8 cellular contexts compared by ENCODE assay signal in the genomic region with DNA sequence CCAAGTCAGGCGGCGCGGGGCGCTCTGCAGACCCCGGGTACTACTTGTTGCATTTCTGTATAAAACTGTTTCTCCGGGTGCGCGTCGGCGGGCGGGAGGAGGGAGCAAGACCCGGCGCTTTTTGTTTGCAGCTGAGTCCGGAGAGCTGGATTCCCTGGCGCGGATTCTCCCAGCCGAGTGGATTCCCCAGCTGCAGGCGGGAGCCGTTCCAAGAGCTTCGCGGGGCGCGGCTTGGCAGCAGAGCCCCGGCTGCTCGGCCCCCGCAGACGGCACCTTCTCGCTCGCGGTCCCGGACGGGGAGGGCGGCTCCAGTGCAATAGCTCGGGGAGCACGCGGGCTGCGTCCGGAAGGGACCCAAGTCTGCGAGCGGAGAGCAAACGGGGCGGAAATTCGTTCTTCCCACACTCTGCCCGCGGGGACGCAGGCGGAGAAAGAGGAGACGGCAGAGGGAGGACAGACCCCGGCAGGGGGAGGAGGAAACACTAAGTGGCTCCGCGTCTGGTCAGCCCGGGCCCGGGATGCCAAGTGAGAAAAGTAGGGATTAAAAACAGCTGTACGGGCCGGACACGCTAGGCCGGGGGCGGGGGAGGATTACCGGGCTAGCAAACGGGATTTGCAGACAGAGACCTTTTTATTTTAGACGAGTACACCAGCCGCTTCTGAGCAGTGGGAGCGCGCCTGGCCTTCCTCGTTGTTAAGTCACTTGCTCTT. TPM values are rescaled to one million over a fixed set of nuclear protein-coding genes. Genes with fewer than 3 reads are reported as not detected.
DNase-seq lines count a peak whose midpoint lies in the region; ATAC-seq and TF ChIP-seq lines count a peak whose summit lies in the region.

A gene with protein sequence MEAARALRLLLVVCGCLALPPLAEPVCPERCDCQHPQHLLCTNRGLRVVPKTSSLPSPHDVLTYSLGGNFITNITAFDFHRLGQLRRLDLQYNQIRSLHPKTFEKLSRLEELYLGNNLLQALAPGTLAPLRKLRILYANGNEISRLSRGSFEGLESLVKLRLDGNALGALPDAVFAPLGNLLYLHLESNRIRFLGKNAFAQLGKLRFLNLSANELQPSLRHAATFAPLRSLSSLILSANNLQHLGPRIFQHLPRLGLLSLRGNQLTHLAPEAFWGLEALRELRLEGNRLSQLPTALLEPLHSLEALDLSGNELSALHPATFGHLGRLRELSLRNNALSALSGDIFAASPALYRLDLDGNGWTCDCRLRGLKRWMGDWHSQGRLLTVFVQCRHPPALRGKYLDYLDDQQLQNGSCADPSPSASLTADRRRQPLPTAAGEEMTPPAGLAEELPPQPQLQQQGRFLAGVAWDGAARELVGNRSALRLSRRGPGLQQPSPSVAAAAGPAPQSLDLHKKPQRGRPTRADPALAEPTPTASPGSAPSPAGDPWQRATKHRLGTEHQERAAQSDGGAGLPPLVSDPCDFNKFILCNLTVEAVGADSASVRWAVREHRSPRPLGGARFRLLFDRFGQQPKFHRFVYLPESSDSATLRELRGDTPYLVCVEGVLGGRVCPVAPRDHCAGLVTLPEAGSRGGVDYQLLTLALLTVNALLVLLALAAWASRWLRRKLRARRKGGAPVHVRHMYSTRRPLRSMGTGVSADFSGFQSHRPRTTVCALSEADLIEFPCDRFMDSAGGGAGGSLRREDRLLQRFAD (minus strand): TSS at position 96 of the 711 bp plus-strand sequence. CDS start 284 bp downstream, outside the sequence.

- H3K27me3 Mint-ChIP-seq in activated naive CD8-positive, alpha-beta T cell treated with anti-CD3 and anti-CD28 coated beads for 36 hours: peaks cover 75% of the 10 kb centered on the region
- peaks cover 20% of the 10 kb centered on the region for H3K27me3 Mint-ChIP-seq in neural crest cell (ENCODE audit: low read depth)

- intact Hi-C loops in Right ventricle myocardium inferior (cut with DNase I): loop anchor here (5.0 kb wide), 2 partner anchors 59 to 79 kb away; no protein-coding TSS in a partner anchor

- peak within 1 kb of the TSS; percentile 29 for H3K4me3 Mint-ChIP-seq in activated naive CD8-positive, alpha-beta T cell treated with anti-CD3 and anti-CD28 coated beads for 36 hours
- peak within 1 kb of the TSS; percentile 95 for H3K4me3 Mint-ChIP-seq in neural crest cell

- ATAC-seq in Right ventricle myocardium inferior: peak; percentile 67
- ATAC-seq in HG03571 (IDR thresholded peaks at IDR 0.05; ENCODE audit: unreplicated experiment): no peak

- H3K4me1 Mint-ChIP-seq in activated naive CD8-positive, alpha-beta T cell treated with anti-CD3 and anti-CD28 coated beads for 36 hours: peaks cover 11% of the 10 kb centered on the region
- peaks cover 36% of the 10 kb centered on the region for H3K4me1 Mint-ChIP-seq in neural crest cell

- TF ChIP-seq CTCF in neural crest cell (conservative IDR thresholded peaks at IDR 0.05): no peak

- peak; percentile 24 to 27 for DNase-seq in activated T-cell treated with anti-CD3 and anti-CD28 coated beads, Interleukin-2, amount 50 U/mL, for 48 hours
- DNase-seq in activated T-cell treated with anti-CD3 and anti-CD28 coated beads for 4 hours: no peak
- DNase-seq in activated naive CD8-positive, alpha-beta T cell treated with anti-CD3 and anti-CD28 coated beads for 36 hours: peak; percentile 17
- peak; percentile 92 for DNase-seq in Right ventricle myocardium inferior (ENCODE audit: missing footprints)
- peak; percentile 64 for DNase-seq in neural crest cell (ENCODE audit: low read depth, low spot score)
- DNase-seq in NCI-H187 treated with DMSO at 0.1 percent for 48 hours (lab: John Stamatoyannopoulos, UW): no peak
- no peak for DNase-seq in NCI-H2171 (lab: John Stamatoyannopoulos, UW)

- no peak within 1 kb of the TSS for H3K27ac Mint-ChIP-seq in activated naive CD8-positive, alpha-beta T cell treated with anti-CD3 and anti-CD28 coated beads for 36 hours
- H3K27ac Mint-ChIP-seq in neural crest cell (ENCODE audit: unreplicated experiment): peak within 1 kb of the TSS; percentile 78

- H3K36me3 Mint-ChIP-seq in activated naive CD8-positive, alpha-beta T cell treated with anti-CD3 and anti-CD28 coated beads for 36 hours: no peaks in the 10 kb centered on the region
- H3K36me3 Mint-ChIP-seq in neural crest cell (ENCODE audit: low read depth): no peaks in the 10 kb centered on the region

- H3K9me3 Mint-ChIP-seq in activated naive CD8-positive, alpha-beta T cell treated with anti-CD3 and anti-CD28 coated beads for 36 hours: no peaks in the 10 kb centered on the region
- H3K9me3 Mint-ChIP-seq in neural crest cell: no peaks in the 10 kb centered on the region

RNA-seq across cellular contexts. Expression of the gene that starts here (rescaled TPM):
- total RNA-seq in activated naive CD8-positive, alpha-beta T cell treated with anti-CD3 and anti-CD28 coated beads for 36 hours: not detected
- 2.3 TPM for total RNA-seq in Right ventricle myocardium inferior
- 60.7 and 61.5 TPM in 2 replicates for total RNA-seq in neural crest cell

Comparison
In these comparisons a context has a peak if more than half of its experiments do, and no peak if none do; other contexts are left out.
1. RNA of the gene that starts here (total RNA-seq): 60.7 to 61.5 TPM in neural crest cell; 2.3 TPM in Right ventricle myocardium inferior (single experiment) and not detected in activated naive CD8-positive, alpha-beta T cell treated with anti-CD3 and anti-CD28 coated beads for 36 hours; every median in the first group is over 10 times any median in the second.
2. DNase-seq: peak in activated T-cell treated with anti-CD3 and anti-CD28 coated beads, Interleukin-2, amount 50 U/mL, for 48 hours (2 of 2), Right ventricle myocardium inferior (single experiment) and neural crest cell (single experiment); none in activated T-cell treated with anti-CD3 and anti-CD28 coated beads for 4 hours (single experiment), NCI-H187 treated with DMSO at 0.1 percent for 48 hours (single experiment) and NCI-H2171 (single experiment).
3. Peak in DNase-seq in activated naive CD8-positive, alpha-beta T cell treated with anti-CD3 and anti-CD28 coated beads for 36 hours; RNA of the gene not detected or under 1 TPM.